In genomic region chr3:126527455-126528211, GRCh38 we compare ENCODE assay signal across 1 cellular context.
TF ChIP-seq lines count a peak whose summit lies in the region.

No MANE protein-coding gene starts in this region.

TF ChIP-seq in GM23338, 12 proteins besides CTCF, POLR2A, EP300 and RAD21 (continued from another document):
- TF ChIP-seq ZNF462 (CRISPR knock-in tag; IDR thresholded peaks at IDR 0.05) = no peak
